In the genomic region with DNA sequence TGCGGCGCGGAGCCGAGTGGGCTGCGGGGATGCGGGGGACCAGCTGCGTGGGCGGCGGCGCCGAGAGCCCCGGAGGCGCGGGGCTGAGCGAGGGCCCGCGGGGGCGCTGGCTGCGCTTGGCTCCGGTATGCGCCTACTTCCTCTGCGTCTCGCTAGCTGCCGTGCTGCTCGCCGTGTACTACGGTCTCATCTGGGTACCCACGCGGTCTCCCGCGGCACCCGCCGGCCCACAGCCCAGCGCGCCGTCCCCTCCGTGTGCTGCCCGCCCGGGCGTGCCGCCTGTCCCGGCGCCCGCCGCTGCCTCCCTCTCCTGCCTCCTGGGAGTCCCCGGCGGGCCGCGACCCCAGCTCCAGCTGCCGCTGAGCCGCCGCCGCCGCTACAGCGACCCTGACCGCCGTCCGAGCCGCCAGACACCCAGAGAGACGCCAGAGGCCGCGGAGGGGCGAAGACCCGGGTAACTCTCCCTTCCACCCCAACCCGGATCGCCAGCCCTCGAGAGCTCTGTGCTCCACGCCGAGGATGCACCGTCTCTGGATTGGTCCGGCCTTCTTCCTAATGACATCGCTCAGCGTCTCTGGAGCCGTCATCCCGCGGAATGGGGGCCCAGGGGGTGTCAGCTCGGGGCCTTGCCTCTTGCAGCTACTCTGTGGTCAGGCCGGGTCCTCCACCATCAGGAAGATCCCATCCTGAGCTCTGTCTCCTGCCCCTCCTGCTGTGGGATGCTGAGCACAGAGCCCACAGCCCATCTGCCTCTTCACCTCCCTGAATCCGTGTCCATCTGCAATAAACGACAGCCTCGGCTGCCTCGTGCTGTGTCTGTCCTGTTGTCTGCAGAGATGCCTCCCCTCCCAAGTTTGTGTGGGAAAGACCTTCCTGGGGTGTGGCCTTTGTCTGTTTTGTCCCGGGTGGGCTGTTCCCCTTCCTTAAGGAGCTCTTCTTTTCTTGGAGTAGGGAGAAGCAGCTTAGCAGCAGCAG, we compare ENCODE assay signal across 8 cellular contexts. TPM values are rescaled to one million over a fixed set of nuclear protein-coding genes. Genes with fewer than 3 reads are reported as not detected.
DNase-seq lines count a peak whose midpoint lies in the region; ATAC-seq and TF ChIP-seq lines count a peak whose summit lies in the region.

No MANE protein-coding gene starts in this region.

- DNase-seq in DMS53 (lab: John Stamatoyannopoulos, UW) = peak; percentile 77
- no peak for DNase-seq in DMS53 treated with DMSO at 0.1 percent for 48 hours (lab: John Stamatoyannopoulos, UW; ENCODE audit: unreplicated experiment)
- no peak for DNase-seq in activated CD4-positive, alpha-beta memory T cell treated with anti-CD3 and anti-CD28 coated beads, Interleukin-2, amount 10 ng/mL, durations not matched to agents 7 days and 5 days
- DNase-seq in heart left ventricle = peak in 4 of 5 donors; percentile 45 to 76 (median 55)
- no peak for DNase-seq in retinal pigment epithelial cell (ENCODE audit: low read depth)
- DNase-seq in activated effector memory CD4-positive, alpha-beta T cell treated with Interleukin-2 at 50 U/mL for 16 hours = no peak

- H3K4me3 ChIP-seq in heart left ventricle (peak overlapping the region; percentile 51 to 83 (median 72)), retinal pigment epithelial cell (ENCODE audit: low read length) (peak overlapping the region; percentile 40)

- 5 to 13% (median 8%) methylated on average over 44 to 83 of the region's 83 CpGs for WGBS in heart left ventricle, 4 donors

- POLR2A ChIA-PET in activated CD4-positive, alpha-beta memory T cell treated with anti-CD3 and anti-CD28 coated beads, Interleukin-2, amount 10 ng/mL, durations not matched to agents 7 days and 5 days (lab: Charles Lee) = interaction anchor here (0.8 to 4.4 kb wide), 17 partner anchors 10 to 1050 kb away, joined by 3 to 85 read pairs (median 5); partner anchors contain the start of genes CCDC9, DHX34, EMP3 and KPTN

- no peak overlapping the region for H3K27ac Mint-ChIP-seq in activated CD4-positive, alpha-beta memory T cell treated with anti-CD3 and anti-CD28 coated beads, Interleukin-2, amount 10 ng/mL, durations not matched to agents 7 days and 5 days

- TF ChIP-seq CTCF in heart left ventricle (IDR thresholded peaks at IDR 0.05) = no peak
- no peak for TF ChIP-seq CTCF in retinal pigment epithelial cell (conservative IDR thresholded peaks at IDR 0.05; ENCODE audit: low read depth, low read length)

- H3K36me3 ChIP-seq in heart left ventricle = peaks cover 0 to 19% (median 13%) of the 10 kb centered on the region in 9 donors

- no peaks in the 10 kb centered on the region for H3K27me3 ChIP-seq in heart left ventricle

- H3K27ac ChIP-seq in heart left ventricle = peak overlapping the region; percentile 16 to 98 (median 80)

- no peaks in the 10 kb centered on the region for H3K9me3 ChIP-seq in heart left ventricle

- peaks cover 20% of the 10 kb centered on the region for H3K36me3 Mint-ChIP-seq in activated CD4-positive, alpha-beta memory T cell treated with anti-CD3 and anti-CD28 coated beads, Interleukin-2, amount 10 ng/mL, durations not matched to agents 7 days and 5 days (ENCODE audit: low read depth)

- no peaks in the 10 kb centered on the region for H3K27me3 Mint-ChIP-seq in activated CD4-positive, alpha-beta memory T cell treated with anti-CD3 and anti-CD28 coated beads, Interleukin-2, amount 10 ng/mL, durations not matched to agents 7 days and 5 days

- no peaks in the 10 kb centered on the region for H3K9me3 Mint-ChIP-seq in activated CD4-positive, alpha-beta memory T cell treated with anti-CD3 and anti-CD28 coated beads, Interleukin-2, amount 10 ng/mL, durations not matched to agents 7 days and 5 days

- H3K4me1 Mint-ChIP-seq in activated CD4-positive, alpha-beta memory T cell treated with anti-CD3 and anti-CD28 coated beads, Interleukin-2, amount 10 ng/mL, durations not matched to agents 7 days and 5 days = peaks cover 23% of the 10 kb centered on the region

- peak overlapping the region; percentile 58 for H3K4me3 Mint-ChIP-seq in activated CD4-positive, alpha-beta memory T cell treated with anti-CD3 and anti-CD28 coated beads, Interleukin-2, amount 10 ng/mL, durations not matched to agents 7 days and 5 days

- intact Hi-C loops in heart left ventricle (cut with DNase I) = loop anchor here in 4 of 10 donors (1.0 to 10.0 kb wide), 2 partner anchors 18 to 330 kb away; partner anchors contain the start of gene BICRA (in 1 of the 4)

- CTCF ChIA-PET in activated CD4-positive, alpha-beta memory T cell treated with anti-CD3 and anti-CD28 coated beads, Interleukin-2, amount 10 ng/mL, durations not matched to agents 7 days and 5 days (lab: Charles Lee) = interaction anchor here (0.8 to 2.8 kb wide), 11 partner anchors 8 to 153 kb away, joined by 3 to 17 read pairs (median 6); partner anchors contain the start of gene DHX34

- H3K4me1 ChIP-seq in heart left ventricle = peaks cover 3 to 48% (median 36%) of the 10 kb centered on the region in 12 donors

- TF ChIP-seq POLR2A in heart left ventricle (IDR thresholded peaks at IDR 0.05) = peak in 1 of 2 donors; percentile 35

- ATAC-seq in HG03064 (IDR thresholded peaks at IDR 0.05; ENCODE audit: low read depth, unreplicated experiment) = peak; percentile 5
- ATAC-seq in heart left ventricle = peak in 2 of 4 donors; percentile 3 to 5
- ATAC-seq in GM21619 (IDR thresholded peaks at IDR 0.05; ENCODE audit: unreplicated experiment) = no peak

RNA-seq across cellular contexts. Expression of gene INAFM1, which starts 0.5 kb away (rescaled TPM):
- 10 to 100 TPM; 12.6 to 13.9 TPM for total RNA-seq in activated CD4-positive, alpha-beta memory T cell treated with anti-CD3 and anti-CD28 coated beads, Interleukin-2, amount 10 ng/mL, durations not matched to agents 7 days and 5 days
- total RNA-seq in heart left ventricle = 10 to 100 TPM in 5 of 9 donors, 1 to 10 TPM in 4; 4.8 to 14.0 (median 10.3) TPM
- polyA plus RNA-seq in heart left ventricle = 1 to 10 TPM; 7.4 to 8.3 TPM

RNA-seq across cellular contexts. Expression of gene CCDC9, which starts 18.9 kb away (rescaled TPM):
- 10 to 100 TPM; 29.9 to 30.2 TPM for total RNA-seq in activated CD4-positive, alpha-beta memory T cell treated with anti-CD3 and anti-CD28 coated beads, Interleukin-2, amount 10 ng/mL, durations not matched to agents 7 days and 5 days
- total RNA-seq in heart left ventricle = 10 to 100 TPM in 8 of 9 donors, 1 to 10 TPM in 1; 6.7 to 23.8 (median 14.9) TPM
- polyA plus RNA-seq in heart left ventricle = 10 to 100 TPM; 29.5 to 33.3 TPM

RNA-seq across cellular contexts. Expression of gene C5AR1, which starts 34.5 kb away (rescaled TPM):
- not detected for total RNA-seq in activated CD4-positive, alpha-beta memory T cell treated with anti-CD3 and anti-CD28 coated beads, Interleukin-2, amount 10 ng/mL, durations not matched to agents 7 days and 5 days
- total RNA-seq in heart left ventricle = 10 to 100 TPM in 3 of 9 donors, 1 to 10 TPM in 6; 3.0 to 37.9 (median 7.5) TPM
- 1 to 10 TPM in 1 of 2 donors, under 1 TPM in 1; 0.80 to 5.6 TPM for polyA plus RNA-seq in heart left ventricle

RNA-seq across cellular contexts. Expression of gene BBC3, which starts 44.2 kb away (rescaled TPM):
- 10 to 100 TPM; 17.3 to 19.0 TPM for total RNA-seq in activated CD4-positive, alpha-beta memory T cell treated with anti-CD3 and anti-CD28 coated beads, Interleukin-2, amount 10 ng/mL, durations not matched to agents 7 days and 5 days
- 1 to 10 TPM; 1.9 to 5.4 (median 4.6) TPM for total RNA-seq in heart left ventricle
- 1 to 10 TPM; 3.8 to 5.0 TPM for polyA plus RNA-seq in heart left ventricle

RNA-seq across cellular contexts. Expression of gene C5AR2, which starts 56.8 kb away (rescaled TPM):
- total RNA-seq in activated CD4-positive, alpha-beta memory T cell treated with anti-CD3 and anti-CD28 coated beads, Interleukin-2, amount 10 ng/mL, durations not matched to agents 7 days and 5 days = 1 to 10 TPM; 4.7 to 5.5 TPM
- 1 to 10 TPM in 3 of 9 donors, under 1 TPM in 6; 0.12 to 3.3 (median 0.94) TPM for total RNA-seq in heart left ventricle
- polyA plus RNA-seq in heart left ventricle = under 1 TPM; 0.23 to 0.55 TPM

Comparison
In these comparisons a context has a peak if more than half of its experiments do, and no peak if none do; other contexts are left out.
1. DNase-seq: peak in DMS53 (single experiment) and heart left ventricle (4 of 5); none in DMS53 treated with DMSO at 0.1 percent for 48 hours (single experiment), activated CD4-positive, alpha-beta memory T cell treated with anti-CD3 and anti-CD28 coated beads, Interleukin-2, amount 10 ng/mL, durations not matched to agents 7 days and 5 days (single experiment), retinal pigment epithelial cell (single experiment) and activated effector memory CD4-positive, alpha-beta T cell treated with Interleukin-2 at 50 U/mL for 16 hours (single experiment).